8 cellular contexts compared by ENCODE assay signal in genomic region chr10:118241229-118242137, GRCh38.
DNase-seq lines count a peak whose midpoint lies in the region; ATAC-seq, FAIRE-seq and TF ChIP-seq lines count a peak whose summit lies in the region.

No MANE protein-coding gene starts in this region.

- H3K4me1 Mint-ChIP-seq in activated CD4-positive, alpha-beta T cell treated with anti-CD3 and anti-CD28 coated beads for 36 hours, result no peaks in the 10 kb centered on the region

- no peaks in the 10 kb centered on the region for H3K9me3 Mint-ChIP-seq in activated CD4-positive, alpha-beta T cell treated with anti-CD3 and anti-CD28 coated beads for 36 hours (ENCODE audit: low read depth)

- FAIRE-seq in H54 (lab: Jason Lieb, UNC), result no peak

- intact Hi-C loops in activated CD4-positive, alpha-beta T cell treated with anti-CD3 and anti-CD28 coated beads for 36 hours (cut with DNase I, micrococcal nuclease), result loop anchor here (1.0 to 2.0 kb wide), 5 partner anchors 381 to 1025 kb away; no protein-coding TSS in a partner anchor

- DNase-seq in AML-193 (lab: John Stamatoyannopoulos, UW), result peak; percentile 28 to 29
- peak; percentile 28 for DNase-seq in H54 (ENCODE audit: insufficient read length, low spot score)
- DNase-seq in NCI-H345 (lab: John Stamatoyannopoulos, UW), result peak; percentile 79
- DNase-seq in activated CD4-positive, alpha-beta T cell treated with anti-CD3 and anti-CD28 coated beads for 36 hours, result peak; percentile 81
- no peak for DNase-seq in coronary artery (ENCODE audit: low spot score)
- peak; percentile 95 for DNase-seq in left kidney (ENCODE audit: low read depth, low spot score)
- DNase-seq in stimulated activated CD4-positive, alpha-beta T cell treated with anti-CD3 and anti-CD28 coated beads, Interleukin-4, amount 100 ng/mL, for 24 hours, result peak; percentile 73

- H3K27ac Mint-ChIP-seq in activated CD4-positive, alpha-beta T cell treated with anti-CD3 and anti-CD28 coated beads for 36 hours, result no peak overlapping the region

- H3K4me3 Mint-ChIP-seq in activated CD4-positive, alpha-beta T cell treated with anti-CD3 and anti-CD28 coated beads for 36 hours, result no peak overlapping the region

- no peak overlapping the region for H3K27ac ChIP-seq in coronary artery

- H3K36me3 Mint-ChIP-seq in activated CD4-positive, alpha-beta T cell treated with anti-CD3 and anti-CD28 coated beads for 36 hours (ENCODE audit: low read depth), result no peaks in the 10 kb centered on the region

- CTCF ChIA-PET in activated CD4-positive, alpha-beta T cell treated with anti-CD3 and anti-CD28 coated beads for 36 hours (lab: Charles Lee), result interaction anchor here (0.6 to 5.3 kb wide), 17 partner anchors 8 to 799 kb away, joined by 3 to 59 read pairs (median 4); no protein-coding TSS in a partner anchor

- TF ChIP-seq CTCF in coronary artery (IDR thresholded peaks at IDR 0.05), result peak; percentile 78

- POLR2A ChIA-PET in activated CD4-positive, alpha-beta T cell treated with anti-CD3 and anti-CD28 coated beads for 36 hours (lab: Charles Lee), result no interaction called here

- no peak overlapping the region for H3K4me3 ChIP-seq in coronary artery

- peaks cover 36% of the 10 kb centered on the region for H3K27me3 Mint-ChIP-seq in activated CD4-positive, alpha-beta T cell treated with anti-CD3 and anti-CD28 coated beads for 36 hours

- TF ChIP-seq POLR2A in H54 (IDR thresholded peaks at IDR 0.05; ENCODE audit: low read depth, low read length), result no peak

- no peak for ATAC-seq in activated CD4-positive, alpha-beta T cell treated with anti-CD3 and anti-CD28 coated beads for 36 hours
- no peak for ATAC-seq in HG02884 (IDR thresholded peaks at IDR 0.05; ENCODE audit: unreplicated experiment)
